ENCODE assay signal across 14 cellular contexts in genomic region chr3:179454887-179455286, GRCh38. TPM values are rescaled to one million over a fixed set of nuclear protein-coding genes. Genes with fewer than 3 reads are reported as not detected.
A peak's percentile ranks its signal among the peaks of the same experiment; 100 is the strongest.
DNase-seq lines count a peak whose midpoint lies in the region; ATAC-seq, FAIRE-seq and TF ChIP-seq lines count a peak whose summit lies in the region.
"Had no signal": no experiment of that assay in that cellular context is flagged by ENCODE, and none has a peak within 500 bp of the region (broad histone marks: within the 10 kb centered on the region; RNA-seq: fewer than 3 reads in every experiment).

No MANE protein-coding gene starts in this region.

- FAIRE-seq in H54 (lab: Jason Lieb, UNC): peak; percentile 55

- no peak for TF ChIP-seq POLR2A in H54 (IDR thresholded peaks at IDR 0.05; ENCODE audit: low read depth, low read length)

- no peak for DNase-seq in H54 (ENCODE audit: insufficient read length, low spot score)
- peak; percentile 33 for DNase-seq in M059J (ENCODE audit: low read depth)
- peak; percentile 18 for DNase-seq in dermis blood vessel endothelial cell
- peak; percentile 20 for DNase-seq in left kidney (ENCODE audit: low read depth, low spot score)
- no peak for DNase-seq in NCI-H69 (lab: John Stamatoyannopoulos, UW)
- no peak for DNase-seq in NCI-H2227 treated with DMSO at 0.1 percent for 48 hours (lab: John Stamatoyannopoulos, UW)
- DNase-seq in C1 segment of cervical spinal cord (lab: John Stamatoyannopoulos, UW): no peak
- DNase-seq: CD8-positive, alpha-beta memory T cell; H7; NCI-H1092; NCI-H2107; NCI-H345; PC-3 had no signal

- no peak for ATAC-seq in HG03135 (IDR thresholded peaks at IDR 0.05; ENCODE audit: unreplicated experiment)
- ATAC-seq: PC-3 had no signal

RNA-seq across cellular contexts. Expression of gene GNB4, which starts 3.6 kb away (rescaled TPM):
- total RNA-seq in M059J (2014; rRNA removed; shearing (Covaris generic)): 38.1 and 57.0 TPM in 2 replicates
- total RNA-seq in dermis blood vessel endothelial cell: 70.5 and 93.4 TPM in 2 replicates

Comparison
In these comparisons a context has a peak if more than half of its experiments do, and no peak if none do; other contexts are left out.
1. DNase-seq: peak in M059J (single experiment), dermis blood vessel endothelial cell (single experiment) and left kidney (single experiment); none in H54 (single experiment), NCI-H69 (single experiment), NCI-H2227 treated with DMSO at 0.1 percent for 48 hours (single experiment) and C1 segment of cervical spinal cord (0 of 14).